ENCODE assay signal across 9 cellular contexts in genomic region chr1:94327001-94327685, GRCh38.
DNase-seq lines count a peak whose midpoint lies in the region; ATAC-seq and TF ChIP-seq lines count a peak whose summit lies in the region.
"Had no signal": no experiment of that assay in that cellular context is flagged by ENCODE, and none has a peak within 500 bp of the region (broad histone marks: within the 10 kb centered on the region; RNA-seq: fewer than 3 reads in every experiment).

No MANE protein-coding gene starts in this region.

- no peak for TF ChIP-seq CTCF in gastroesophageal sphincter (IDR thresholded peaks at IDR 0.05)
- no peak for TF ChIP-seq CTCF in neural progenitor cell (IDR thresholded peaks at IDR 0.05)

- H3K27ac ChIP-seq in gastroesophageal sphincter = peak overlapping the region; percentile 18 to 65 (median 44)
- H3K27ac ChIP-seq in neural progenitor cell = no peak overlapping the region

- no peaks in the 10 kb centered on the region for H3K27me3 Mint-ChIP-seq in neural progenitor cell (ENCODE audit: insufficient read depth, low read depth)

- no peaks in the 10 kb centered on the region for H3K79me2 ChIP-seq in neural progenitor cell (ENCODE audit: low read depth)

- peak overlapping the region; percentile 52 for H3K4me2 ChIP-seq in neural progenitor cell

- H3K9me3 ChIP-seq in gastroesophageal sphincter = no peaks in the 10 kb centered on the region
- H3K9me3 ChIP-seq in neural progenitor cell (ENCODE audit: low read depth) = no peaks in the 10 kb centered on the region

- H3K4me1 Mint-ChIP-seq in neural progenitor cell = peaks cover 21% of the 10 kb centered on the region

- no peak for TF ChIP-seq EP300 in gastroesophageal sphincter (IDR thresholded peaks at IDR 0.05)

- H3K36me3 ChIP-seq in gastroesophageal sphincter = no peaks in the 10 kb centered on the region
- no peaks in the 10 kb centered on the region for H3K36me3 ChIP-seq in neural progenitor cell

- H3K9ac ChIP-seq in neural progenitor cell = no peak overlapping the region

- H3K4me1 ChIP-seq in gastroesophageal sphincter (peaks cover 0 to 21% (median 4%) of the 10 kb centered on the region in 3 donors), neural progenitor cell (peaks cover 33% of the 10 kb centered on the region)

- H3F3A ChIP-seq in neural progenitor cell (ENCODE audit: low read depth) = peaks cover 9% of the 10 kb centered on the region

- H3K27me3 ChIP-seq in gastroesophageal sphincter (no peaks in the 10 kb centered on the region), neural progenitor cell (no peaks in the 10 kb centered on the region)

- peak overlapping the region; percentile 83 for H2AFZ ChIP-seq in neural progenitor cell (replicated peaks)

- TF ChIP-seq POLR2A in gastroesophageal sphincter (IDR thresholded peaks at IDR 0.05) = no peak

- DNase-seq in AG20443 (ENCODE audit: low spot score) (peak; percentile 35), RPMI7951 (ENCODE audit: low read depth) (peak; percentile 19), neural progenitor cell (ENCODE audit: low spot score) (peak; percentile 84), T-helper 2 cell (no peak), NCI-H2196 (lab: John Stamatoyannopoulos, UW; ENCODE audit: unreplicated experiment) (no peak), NOMO-1 treated with dmso at 0.1 percent for 144 hours (lab: John Stamatoyannopoulos, UW; ENCODE audit: unreplicated experiment) (no peak), NCI-H526 treated with DMSO at 0.1 percent for 48 hours (lab: John Stamatoyannopoulos, UW) (no peak)

- no peak overlapping the region for H3K27ac Mint-ChIP-seq in neural progenitor cell

- no peaks in the 10 kb centered on the region for H3K9me3 Mint-ChIP-seq in neural progenitor cell

- ATAC-seq in gastroesophageal sphincter = no peak
- ATAC-seq: esophagus mucosa had no signal

- H3K4me3 Mint-ChIP-seq in neural progenitor cell = peak overlapping the region; percentile 40

- H3K4me3 ChIP-seq in gastroesophageal sphincter = no peak overlapping the region
- H3K4me3 ChIP-seq in neural progenitor cell = no peak overlapping the region

- H3K36me3 Mint-ChIP-seq in neural progenitor cell = no peaks in the 10 kb centered on the region

- H4K20me1 ChIP-seq in neural progenitor cell (ENCODE audit: low read depth) = no peaks in the 10 kb centered on the region

- 17% methylated on average over 17 of the region's 18 CpGs for WGBS in gastroesophageal sphincter (ENCODE audit: low coverage in 1 of 2), 2 donors

Comparison
In these comparisons a context has a peak if more than half of its experiments do, and no peak if none do; other contexts are left out.
1. DNase-seq: peak in AG20443 (single experiment), RPMI7951 (single experiment) and neural progenitor cell (single experiment); none in T-helper 2 cell (0 of 5), NCI-H2196 (single experiment), NOMO-1 treated with dmso at 0.1 percent for 144 hours (single experiment) and NCI-H526 treated with DMSO at 0.1 percent for 48 hours (single experiment).